ENCODE assay signal across 14 cellular contexts in the genomic region with DNA sequence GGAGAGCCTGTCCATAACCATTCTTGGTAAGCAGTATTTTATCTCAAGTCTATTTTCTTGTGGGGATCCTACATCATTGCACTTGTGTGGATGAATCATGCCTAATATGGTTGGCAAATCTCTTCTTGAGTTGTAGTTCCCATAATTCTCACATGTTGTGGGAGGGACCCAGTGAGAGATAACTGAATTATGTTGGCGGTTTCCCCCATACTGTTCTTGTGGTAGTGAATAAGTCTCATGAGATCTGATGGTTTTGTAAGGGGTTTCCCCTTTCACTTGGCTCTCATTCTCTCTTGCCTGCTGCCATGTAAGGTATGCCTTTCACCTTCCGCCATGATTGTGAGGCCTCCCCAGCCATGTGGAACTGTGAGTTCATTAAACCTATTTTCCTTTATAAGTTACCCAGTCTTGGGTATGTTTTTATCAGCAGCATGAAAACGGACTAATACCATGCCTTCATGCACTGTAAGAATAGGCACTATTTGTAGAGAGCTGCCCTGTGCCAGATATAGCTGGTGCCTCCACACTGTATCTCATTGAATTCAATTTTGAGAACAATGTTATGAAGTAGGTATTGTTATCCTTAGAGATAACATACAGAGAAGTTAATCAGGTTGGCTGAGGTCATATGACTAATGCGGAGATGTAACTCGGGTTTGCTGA.
DNase-seq lines count a peak whose midpoint lies in the region; ATAC-seq, FAIRE-seq and TF ChIP-seq lines count a peak whose summit lies in the region.
"Had no signal": no experiment of that assay in that cellular context is flagged by ENCODE, and none has a peak within 500 bp of the region (broad histone marks: within the 10 kb centered on the region; RNA-seq: fewer than 3 reads in every experiment).

No MANE protein-coding gene starts in this region.

- no peaks in the 10 kb centered on the region for H3K9me3 Mint-ChIP-seq in activated naive CD4-positive, alpha-beta T cell treated with anti-CD3 and anti-CD28 coated beads, Interleukin-2, amount 50 U/mL, for 24 hours
- no peaks in the 10 kb centered on the region for H3K9me3 Mint-ChIP-seq in stimulated activated naive CD8-positive, alpha-beta T cell treated with anti-CD3 and anti-CD28 coated beads, Interleukin-15, amount 100 ng/mL, for 72 hours

- peaks cover 9% of the 10 kb centered on the region for H3K9me3 ChIP-seq in left ventricle myocardium inferior (replicated peaks)
- H3K9me3 ChIP-seq: MG63, neutrophil had no signal

- peak overlapping the region; percentile 67 for H3K27ac Mint-ChIP-seq in activated naive CD4-positive, alpha-beta T cell treated with anti-CD3 and anti-CD28 coated beads, Interleukin-2, amount 50 U/mL, for 24 hours
- no peak overlapping the region for H3K27ac Mint-ChIP-seq in stimulated activated naive CD8-positive, alpha-beta T cell treated with anti-CD3 and anti-CD28 coated beads, Interleukin-15, amount 100 ng/mL, for 72 hours
- H3K27ac Mint-ChIP-seq: stimulated activated memory B cell treated with anti-CD40 and anti-IgM and Interleukin-4, amounts not matched to agents 10 μg/mL and 1 μg/mL and 100 μg/mL, for 72 hours had no signal

- peaks cover 8% of the 10 kb centered on the region for H3K36me3 Mint-ChIP-seq in activated naive CD4-positive, alpha-beta T cell treated with anti-CD3 and anti-CD28 coated beads, Interleukin-2, amount 50 U/mL, for 24 hours
- H3K36me3 Mint-ChIP-seq: stimulated activated memory B cell treated with anti-CD40 and anti-IgM and Interleukin-4, amounts not matched to agents 10 μg/mL and 1 μg/mL and 100 μg/mL, for 72 hours had no signal

- no peak overlapping the region for H3K4me3 Mint-ChIP-seq in activated naive CD4-positive, alpha-beta T cell treated with anti-CD3 and anti-CD28 coated beads, Interleukin-2, amount 50 U/mL, for 24 hours
- H3K4me3 Mint-ChIP-seq in stimulated activated naive CD8-positive, alpha-beta T cell treated with anti-CD3 and anti-CD28 coated beads, Interleukin-15, amount 100 ng/mL, for 72 hours = no peak overlapping the region
- H3K4me3 Mint-ChIP-seq: stimulated activated memory B cell treated with anti-CD40 and anti-IgM and Interleukin-4, amounts not matched to agents 10 μg/mL and 1 μg/mL and 100 μg/mL, for 72 hours had no signal

- FAIRE-seq in GM12892 (lab: Jason Lieb, UNC) = no peak

- no peaks in the 10 kb centered on the region for H3K36me3 ChIP-seq in left ventricle myocardium inferior
- H3K36me3 ChIP-seq: MG63, neutrophil had no signal

- no peak for ATAC-seq in left ventricle myocardium superior
- peak; percentile 53 for ATAC-seq in HG02981 (IDR thresholded peaks at IDR 0.05; ENCODE audit: unreplicated experiment)
- peak; percentile 74 for ATAC-seq in stimulated activated naive CD8-positive, alpha-beta T cell treated with anti-CD3 and anti-CD28 coated beads, Interleukin-15, amount 100 ng/mL, for 72 hours
- ATAC-seq in GM21367 (IDR thresholded peaks at IDR 0.05; ENCODE audit: unreplicated experiment) = no peak
- ATAC-seq: PC-3; stimulated activated memory B cell treated with anti-CD40 and anti-IgM and Interleukin-4, amounts not matched to agents 10 μg/mL and 1 μg/mL and 100 μg/mL, for 72 hours had no signal

- H3K27ac ChIP-seq in left ventricle myocardium inferior (replicated peaks) = peak overlapping the region; percentile 64
- H3K27ac ChIP-seq: neutrophil had no signal

- H3K27me3 ChIP-seq in left ventricle myocardium inferior (ENCODE audit: low read depth) = no peaks in the 10 kb centered on the region
- H3K27me3 ChIP-seq: MG63 had no signal

- DNase-seq in left ventricle myocardium inferior = no peak
- DNase-seq in left ventricle myocardium superior = no peak
- DNase-seq in stimulated activated naive CD8-positive, alpha-beta T cell treated with anti-CD3 and anti-CD28 coated beads, Interleukin-15, amount 100 ng/mL, for 72 hours = peak in 1 of 2 donors; percentile 13
- no peak for DNase-seq in NK-92 treated with Interleukin-12 subunit alpha and Interleukin-12 subunit beta, amount 100 ng/mL, for 24 hours (lab: John Stamatoyannopoulos, UW)
- DNase-seq in GM12892 (ENCODE audit: insufficient read length) = no peak
- DNase-seq: activated CD4-positive, alpha-beta T cell treated with anti-CD3 and anti-CD28 coated beads, Interleukin-2, amount 50 U/mL, for 1 hour; DMS79 treated with DMSO at 0.1 percent for 48 hours; MG63; PC-3 had no signal

- TF ChIP-seq CTCF in left ventricle myocardium inferior (IDR thresholded peaks at IDR 0.05; ENCODE audit: borderline replicate concordance) = no peak

- TF ChIP-seq POLR2A in GM12892 (IDR thresholded peaks at IDR 0.05; ENCODE audit: low read depth, low read length) = no peak

- intact Hi-C loops in left ventricle myocardium inferior (cut with micrococcal nuclease) = no loop called here
- intact Hi-C loops in left ventricle myocardium superior (cut with micrococcal nuclease) = no loop called here

- H3K4me1 Mint-ChIP-seq in activated naive CD4-positive, alpha-beta T cell treated with anti-CD3 and anti-CD28 coated beads, Interleukin-2, amount 50 U/mL, for 24 hours = peaks cover 88% of the 10 kb centered on the region
- H3K4me1 Mint-ChIP-seq in stimulated activated naive CD8-positive, alpha-beta T cell treated with anti-CD3 and anti-CD28 coated beads, Interleukin-15, amount 100 ng/mL, for 72 hours = peaks cover 11% of the 10 kb centered on the region
- H3K4me1 Mint-ChIP-seq: stimulated activated memory B cell treated with anti-CD40 and anti-IgM and Interleukin-4, amounts not matched to agents 10 μg/mL and 1 μg/mL and 100 μg/mL, for 72 hours had no signal

- H3K27me3 Mint-ChIP-seq in activated naive CD4-positive, alpha-beta T cell treated with anti-CD3 and anti-CD28 coated beads, Interleukin-2, amount 50 U/mL, for 24 hours = no peaks in the 10 kb centered on the region
- H3K27me3 Mint-ChIP-seq in stimulated activated naive CD8-positive, alpha-beta T cell treated with anti-CD3 and anti-CD28 coated beads, Interleukin-15, amount 100 ng/mL, for 72 hours = no peaks in the 10 kb centered on the region

- H3K4me3 ChIP-seq in left ventricle myocardium inferior = no peak overlapping the region
- H3K4me3 ChIP-seq: MG63 had no signal

- H3K4me1 ChIP-seq in left ventricle myocardium inferior = peaks cover 82% of the 10 kb centered on the region

Comparison
In these comparisons a context has a peak if more than half of its experiments do, and no peak if none do; other contexts are left out.
1. ATAC-seq: peak in HG02981 (single experiment) and stimulated activated naive CD8-positive, alpha-beta T cell treated with anti-CD3 and anti-CD28 coated beads, Interleukin-15, amount 100 ng/mL, for 72 hours (single experiment); none in left ventricle myocardium superior (single experiment) and GM21367 (single experiment).